Comparison of ENCODE assay signal across 8 cellular contexts in the genomic region with DNA sequence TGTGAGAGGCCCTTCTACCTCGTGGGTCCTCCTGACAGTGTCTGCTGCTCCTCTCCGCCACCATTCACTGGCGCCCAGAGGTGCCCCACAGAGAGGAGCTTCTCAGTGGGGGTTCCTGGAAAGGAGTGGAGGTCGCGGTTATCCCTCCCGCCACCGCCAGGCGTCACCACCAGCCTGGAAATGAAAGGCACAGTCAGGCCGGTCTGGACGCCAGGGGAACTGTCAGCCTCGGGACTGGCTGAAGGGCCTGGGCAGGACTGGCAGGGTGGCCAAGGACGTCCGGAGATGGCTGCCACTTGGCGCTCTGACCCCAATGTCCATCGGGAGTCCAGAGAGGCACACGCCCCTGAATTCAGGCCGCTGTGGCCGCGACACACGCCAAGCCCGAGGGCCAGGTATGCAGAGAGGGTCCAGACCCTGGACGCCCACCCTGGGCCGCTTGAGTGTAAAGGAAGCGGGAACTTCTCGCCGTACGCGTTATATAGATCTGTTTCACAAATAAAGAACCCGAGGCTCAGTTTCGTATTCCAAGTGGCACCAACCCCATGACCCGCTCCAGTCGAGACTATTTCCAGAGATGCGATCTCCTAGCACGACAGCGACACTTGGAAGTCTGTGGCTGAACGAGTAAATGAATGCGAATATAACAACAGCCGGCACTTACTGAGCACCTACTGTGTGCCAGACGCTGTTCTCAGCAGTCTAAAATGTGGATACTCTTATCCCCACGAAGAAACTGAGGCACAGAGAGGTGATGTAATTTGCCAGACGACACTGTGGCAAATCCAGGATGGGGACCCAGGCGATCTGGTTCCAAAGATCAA. TPM values are rescaled to one million over a fixed set of nuclear protein-coding genes. Genes with fewer than 3 reads are reported as not detected.
DNase-seq lines count a peak whose midpoint lies in the region; ATAC-seq and TF ChIP-seq lines count a peak whose summit lies in the region.

No MANE protein-coding gene starts in this region.

- H3K4me1 Mint-ChIP-seq in CD4-positive, alpha-beta memory T cell = peaks cover 8 to 29% (median 19%) of the 10 kb centered on the region in 4 donors
- H3K4me1 Mint-ChIP-seq in activated CD4-positive, alpha-beta T cell treated with anti-CD3 and anti-CD28 coated beads for 36 hours = peaks cover 14% of the 10 kb centered on the region

- H3K27ac Mint-ChIP-seq in CD4-positive, alpha-beta memory T cell = peak overlapping the region in 2 of 7 donors; percentile 46 to 54
- no peak overlapping the region for H3K27ac Mint-ChIP-seq in activated CD4-positive, alpha-beta T cell treated with anti-CD3 and anti-CD28 coated beads for 36 hours

- no peaks in the 10 kb centered on the region for H3K9me3 Mint-ChIP-seq in CD4-positive, alpha-beta memory T cell
- H3K9me3 Mint-ChIP-seq in activated CD4-positive, alpha-beta T cell treated with anti-CD3 and anti-CD28 coated beads for 36 hours (ENCODE audit: low read depth) = no peaks in the 10 kb centered on the region

- CTCF ChIA-PET in CD4-positive, alpha-beta memory T cell (lab: Charles Lee; ENCODE audit: partially characterized antibody) = interaction anchor here (0.6 to 11.9 kb wide), 19 partner anchors 8 to 430 kb away, joined by 3 to 219 read pairs (median 3); a partner anchor contains a TSS
- CTCF ChIA-PET in activated CD4-positive, alpha-beta T cell treated with anti-CD3 and anti-CD28 coated beads for 36 hours (lab: Charles Lee) = interaction anchor here (0.6 to 14.2 kb wide), 28 partner anchors 11 to 1133 kb away, joined by 3 to 458 read pairs (median 4); a partner anchor contains a TSS

- POLR2A ChIA-PET in CD4-positive, alpha-beta memory T cell (lab: Charles Lee; ENCODE audit: partially characterized antibody) = interaction anchor here (0.6 to 4.4 kb wide), 3 partner anchors 108 to 284 kb away, joined by 3 to 28 read pairs (median 3); no protein-coding TSS in a partner anchor
- POLR2A ChIA-PET in activated CD4-positive, alpha-beta T cell treated with anti-CD3 and anti-CD28 coated beads for 36 hours (lab: Charles Lee) = interaction anchor here (0.6 to 0.9 kb wide), 2 partner anchors 128 to 140 kb away, joined by 4 read pairs; a partner anchor contains a TSS

- H3K36me3 Mint-ChIP-seq in CD4-positive, alpha-beta memory T cell = no peaks in the 10 kb centered on the region
- H3K36me3 Mint-ChIP-seq in activated CD4-positive, alpha-beta T cell treated with anti-CD3 and anti-CD28 coated beads for 36 hours (ENCODE audit: low read depth) = no peaks in the 10 kb centered on the region

- H3K4me1 ChIP-seq in CD4-positive, alpha-beta memory T cell (ENCODE audit: insufficient read depth, low read length) = peaks cover 10% of the 10 kb centered on the region
- H3K4me1 ChIP-seq in HAP-1 = peaks cover 5% of the 10 kb centered on the region

- intact Hi-C loops in CD4-positive, alpha-beta memory T cell (cut with micrococcal nuclease) = loop anchor here (1.0 kb wide), 2 partner anchors 283 to 430 kb away; no protein-coding TSS in a partner anchor
- intact Hi-C loops in activated CD4-positive, alpha-beta T cell treated with anti-CD3 and anti-CD28 coated beads for 36 hours (cut with DNase I, micrococcal nuclease) = loop anchor here (1.0 to 2.0 kb wide), 5 partner anchors 211 to 430 kb away; a partner anchor contains a TSS

- H3K27ac ChIP-seq in CD4-positive, alpha-beta memory T cell (ENCODE audit: low read depth, low read length) = no peak overlapping the region

- peak; percentile 93 for TF ChIP-seq CTCF in choroid plexus epithelial cell (conservative IDR thresholded peaks at IDR 0.05; ENCODE audit: low read depth, low read length)

- peak overlapping the region in 1 of 2 donors; percentile 56 for H3K4me3 ChIP-seq in CD4-positive, alpha-beta memory T cell (ENCODE audit: low read length in 2 of 2)
- H3K4me3 ChIP-seq in HAP-1 (no peak overlapping the region), choroid plexus epithelial cell (ENCODE audit: low read depth, low read length) (peak overlapping the region; percentile 50)

- in situ Hi-C loops in HAP-1 (cut with MboI; ENCODE audit: low sequenced_read_pairs) = no loop called here

- H3K9me3 ChIP-seq in CD4-positive, alpha-beta memory T cell (ENCODE audit: control insufficient read depth in 1 of 2, low read length in 2 of 2) = no peaks in the 10 kb centered on the region
- H3K9me3 ChIP-seq in HAP-1 = no peaks in the 10 kb centered on the region

- ATAC-seq in activated CD4-positive, alpha-beta T cell treated with anti-CD3 and anti-CD28 coated beads for 36 hours = peak; percentile 49
- no peak for ATAC-seq in HG03571 (IDR thresholded peaks at IDR 0.05; ENCODE audit: unreplicated experiment)

- no peaks in the 10 kb centered on the region for H3K27me3 ChIP-seq in CD4-positive, alpha-beta memory T cell (ENCODE audit: insufficient read depth, low read length)
- H3K27me3 ChIP-seq in HAP-1 (ENCODE audit: low read depth) = peaks cover 26% of the 10 kb centered on the region

- peak overlapping the region; percentile 28 to 82 (median 60) for H3K4me3 Mint-ChIP-seq in CD4-positive, alpha-beta memory T cell
- H3K4me3 Mint-ChIP-seq in activated CD4-positive, alpha-beta T cell treated with anti-CD3 and anti-CD28 coated beads for 36 hours = peak overlapping the region; percentile 56

- H3K36me3 ChIP-seq in CD4-positive, alpha-beta memory T cell (ENCODE audit: insufficient read depth, low read length) = no peaks in the 10 kb centered on the region
- H3K36me3 ChIP-seq in HAP-1 (replicated peaks) = no peaks in the 10 kb centered on the region

- H3K27me3 Mint-ChIP-seq in CD4-positive, alpha-beta memory T cell = peaks cover 6 to 11% of the 10 kb centered on the region in 2 donors
- H3K27me3 Mint-ChIP-seq in activated CD4-positive, alpha-beta T cell treated with anti-CD3 and anti-CD28 coated beads for 36 hours = peaks cover 19% of the 10 kb centered on the region

- peak; percentile 68 to 77 (median 74) for DNase-seq in CD4-positive, alpha-beta memory T cell
- peak; percentile 62 to 93 for DNase-seq in HAP-1 (ENCODE audit: low spot score in 2 of 2)
- DNase-seq in NCI-H226 = peak; percentile 43
- peak; percentile 91 for DNase-seq in activated CD4-positive, alpha-beta T cell treated with anti-CD3 and anti-CD28 coated beads for 36 hours
- DNase-seq in choroid plexus epithelial cell (ENCODE audit: low read depth) = peak; percentile 80
- DNase-seq in left kidney (ENCODE audit: low read depth, low spot score) = peak; percentile 92
- peak; percentile 71 to 79 (median 77) for DNase-seq in stimulated activated CD4-positive, alpha-beta T cell treated with anti-CD3 and anti-CD28 coated beads, Interleukin-1b, Interleukin-23, amount 100 ng/mL, for 24 hours (ENCODE audit: low read depth in 4 of 4, low spot score in 1 of 4)

RNA-seq across cellular contexts. Expression of a gene that starts 7.6 kb away (rescaled TPM):
- total RNA-seq in CD4-positive, alpha-beta memory T cell = not detected
- polyA plus RNA-seq in CD4-positive, alpha-beta memory T cell = not detected
- under 1 TPM; 0.09 TPM for total RNA-seq in activated CD4-positive, alpha-beta T cell treated with anti-CD3 and anti-CD28 coated beads for 36 hours
